ENCODE assay signal across 1 cellular context in the genomic region with DNA sequence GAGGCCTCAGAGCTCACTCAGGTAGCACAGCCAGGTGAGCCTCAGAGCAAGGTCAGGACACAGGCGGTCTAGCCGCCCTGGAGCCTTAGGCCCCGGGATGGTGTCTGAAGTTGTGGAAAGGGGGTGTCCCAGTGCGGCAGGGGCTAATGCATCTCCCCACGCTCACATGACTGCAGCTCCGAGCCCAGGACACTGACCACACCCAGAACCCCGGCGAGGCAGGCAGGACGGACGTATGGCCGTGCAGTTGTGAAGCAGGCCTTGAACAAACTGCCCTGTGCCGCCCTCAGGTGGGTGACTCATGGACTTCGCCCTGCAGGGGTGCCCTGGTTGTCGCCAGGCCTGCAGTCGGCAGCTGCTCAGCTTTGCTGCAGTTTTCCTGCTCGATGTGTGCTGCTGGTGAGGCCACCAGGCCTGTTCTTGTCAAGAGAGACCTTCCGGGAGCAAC.
TF ChIP-seq lines count a peak whose summit lies in the region.

No MANE protein-coding gene starts in this region.

TF ChIP-seq in HepG2, 621 proteins besides CTCF, POLR2A, EP300 and RAD21 (continued from another document and continues in another):
- TF ChIP-seq, protein P1, sequence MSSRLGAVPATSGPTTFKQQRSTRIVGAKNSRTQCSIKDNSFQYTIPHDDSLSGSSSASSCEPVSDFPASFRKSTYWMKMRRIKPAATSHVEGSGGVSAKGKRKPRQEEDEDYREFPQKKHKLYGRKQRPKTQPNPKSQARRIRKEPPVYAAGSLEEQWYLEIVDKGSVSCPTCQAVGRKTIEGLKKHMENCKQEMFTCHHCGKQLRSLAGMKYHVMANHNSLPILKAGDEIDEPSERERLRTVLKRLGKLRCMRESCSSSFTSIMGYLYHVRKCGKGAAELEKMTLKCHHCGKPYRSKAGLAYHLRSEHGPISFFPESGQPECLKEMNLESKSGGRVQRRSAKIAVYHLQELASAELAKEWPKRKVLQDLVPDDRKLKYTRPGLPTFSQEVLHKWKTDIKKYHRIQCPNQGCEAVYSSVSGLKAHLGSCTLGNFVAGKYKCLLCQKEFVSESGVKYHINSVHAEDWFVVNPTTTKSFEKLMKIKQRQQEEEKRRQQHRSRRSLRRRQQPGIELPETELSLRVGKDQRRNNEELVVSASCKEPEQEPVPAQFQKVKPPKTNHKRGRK (CRISPR knock-in tag; IDR thresholded peaks at IDR 0.05): no peak
- no peak for TF ChIP-seq ZNF724P (CRISPR knock-in tag; IDR thresholded peaks at IDR 0.05; ENCODE audit: borderline replicate concordance)
- peak; percentile 68; the same call in 1 of the 2 replicates for TF ChIP-seq ZNF598 (CRISPR knock-in tag; IDR thresholded peaks at IDR 0.05; ENCODE audit: borderline replicate concordance)
- TF ChIP-seq PPARG (CRISPR knock-in tag; conservative IDR thresholded peaks at IDR 0.05): 0 out of 2 replicates have a peak, but pooled peaks have one; percentile 13
- TF ChIP-seq ZNF782 (CRISPR knock-in tag; IDR thresholded peaks at IDR 0.05; ENCODE audit: borderline replicate concordance): no peak
- peak; percentile 77 for TF ChIP-seq GATAD1 (CRISPR knock-in tag; IDR thresholded peaks at IDR 0.05)
- TF ChIP-seq, protein P2, sequence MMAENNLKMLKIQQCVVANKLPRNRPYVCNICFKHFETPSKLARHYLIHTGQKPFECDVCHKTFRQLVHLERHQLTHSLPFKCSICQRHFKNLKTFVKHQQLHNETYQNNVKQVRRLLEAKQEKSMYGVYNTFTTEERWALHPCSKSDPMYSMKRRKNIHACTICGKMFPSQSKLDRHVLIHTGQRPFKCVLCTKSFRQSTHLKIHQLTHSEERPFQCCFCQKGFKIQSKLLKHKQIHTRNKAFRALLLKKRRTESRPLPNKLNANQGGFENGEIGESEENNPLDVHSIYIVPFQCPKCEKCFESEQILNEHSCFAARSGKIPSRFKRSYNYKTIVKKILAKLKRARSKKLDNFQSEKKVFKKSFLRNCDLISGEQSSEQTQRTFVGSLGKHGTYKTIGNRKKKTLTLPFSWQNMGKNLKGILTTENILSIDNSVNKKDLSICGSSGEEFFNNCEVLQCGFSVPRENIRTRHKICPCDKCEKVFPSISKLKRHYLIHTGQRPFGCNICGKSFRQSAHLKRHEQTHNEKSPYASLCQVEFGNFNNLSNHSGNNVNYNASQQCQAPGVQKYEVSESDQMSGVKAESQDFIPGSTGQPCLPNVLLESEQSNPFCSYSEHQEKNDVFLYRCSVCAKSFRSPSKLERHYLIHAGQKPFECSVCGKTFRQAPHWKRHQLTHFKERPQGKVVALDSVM (CRISPR knock-in tag; IDR thresholded peaks at IDR 0.05): no peak
- peak; percentile 82 for TF ChIP-seq ZNF501 (CRISPR knock-in tag; IDR thresholded peaks at IDR 0.05)
- no peak for TF ChIP-seq HOXA7 (CRISPR knock-in tag; IDR thresholded peaks at IDR 0.05)
- no peak for TF ChIP-seq SCMH1 (CRISPR knock-in tag; IDR thresholded peaks at IDR 0.05; ENCODE audit: borderline replicate concordance)
- TF ChIP-seq, protein P3, sequence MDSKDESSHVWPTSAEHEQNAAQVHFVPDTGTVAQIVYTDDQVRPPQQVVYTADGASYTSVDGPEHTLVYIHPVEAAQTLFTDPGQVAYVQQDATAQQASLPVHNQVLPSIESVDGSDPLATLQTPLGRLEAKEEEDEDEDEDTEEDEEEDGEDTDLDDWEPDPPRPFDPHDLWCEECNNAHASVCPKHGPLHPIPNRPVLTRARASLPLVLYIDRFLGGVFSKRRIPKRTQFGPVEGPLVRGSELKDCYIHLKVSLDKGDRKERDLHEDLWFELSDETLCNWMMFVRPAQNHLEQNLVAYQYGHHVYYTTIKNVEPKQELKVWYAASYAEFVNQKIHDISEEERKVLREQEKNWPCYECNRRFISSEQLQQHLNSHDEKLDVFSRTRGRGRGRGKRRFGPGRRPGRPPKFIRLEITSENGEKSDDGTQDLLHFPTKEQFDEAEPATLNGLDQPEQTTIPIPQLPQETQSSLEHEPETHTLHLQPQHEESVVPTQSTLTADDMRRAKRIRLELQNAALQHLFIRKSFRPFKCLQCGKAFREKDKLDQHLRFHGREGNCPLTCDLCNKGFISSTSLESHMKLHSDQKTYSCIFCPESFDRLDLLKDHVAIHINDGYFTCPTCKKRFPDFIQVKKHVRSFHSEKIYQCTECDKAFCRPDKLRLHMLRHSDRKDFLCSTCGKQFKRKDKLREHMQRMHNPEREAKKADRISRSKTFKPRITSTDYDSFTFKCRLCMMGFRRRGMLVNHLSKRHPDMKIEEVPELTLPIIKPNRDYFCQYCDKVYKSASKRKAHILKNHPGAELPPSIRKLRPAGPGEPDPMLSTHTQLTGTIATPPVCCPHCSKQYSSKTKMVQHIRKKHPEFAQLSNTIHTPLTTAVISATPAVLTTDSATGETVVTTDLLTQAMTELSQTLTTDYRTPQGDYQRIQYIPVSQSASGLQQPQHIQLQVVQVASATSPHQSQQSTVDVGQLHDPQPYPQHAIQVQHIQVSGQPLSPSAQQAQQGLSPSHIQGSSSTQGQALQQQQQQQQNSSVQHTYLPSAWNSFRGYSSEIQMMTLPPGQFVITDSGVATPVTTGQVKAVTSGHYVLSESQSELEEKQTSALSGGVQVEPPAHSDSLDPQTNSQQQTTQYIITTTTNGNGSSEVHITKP (CRISPR knock-in tag; IDR thresholded peaks at IDR 0.05; ENCODE audit: low read depth): 0 out of 2 replicates have a peak, but pooled peaks have one; percentile 15
- TF ChIP-seq ZNF460 (CRISPR knock-in tag; IDR thresholded peaks at IDR 0.05; ENCODE audit: borderline replicate concordance): no peak
- TF ChIP-seq TOE1 (CRISPR knock-in tag; IDR thresholded peaks at IDR 0.05): no peak
- no peak for TF ChIP-seq ZNF615 (CRISPR knock-in tag; IDR thresholded peaks at IDR 0.05; ENCODE audit: borderline replicate concordance)
- TF ChIP-seq NR2C2 (CRISPR knock-in tag; IDR thresholded peaks at IDR 0.05; ENCODE audit: borderline replicate concordance): no peak
- no peak for TF ChIP-seq MATR3 (CRISPR knock-in tag; IDR thresholded peaks at IDR 0.05)
- TF ChIP-seq, protein P4, sequence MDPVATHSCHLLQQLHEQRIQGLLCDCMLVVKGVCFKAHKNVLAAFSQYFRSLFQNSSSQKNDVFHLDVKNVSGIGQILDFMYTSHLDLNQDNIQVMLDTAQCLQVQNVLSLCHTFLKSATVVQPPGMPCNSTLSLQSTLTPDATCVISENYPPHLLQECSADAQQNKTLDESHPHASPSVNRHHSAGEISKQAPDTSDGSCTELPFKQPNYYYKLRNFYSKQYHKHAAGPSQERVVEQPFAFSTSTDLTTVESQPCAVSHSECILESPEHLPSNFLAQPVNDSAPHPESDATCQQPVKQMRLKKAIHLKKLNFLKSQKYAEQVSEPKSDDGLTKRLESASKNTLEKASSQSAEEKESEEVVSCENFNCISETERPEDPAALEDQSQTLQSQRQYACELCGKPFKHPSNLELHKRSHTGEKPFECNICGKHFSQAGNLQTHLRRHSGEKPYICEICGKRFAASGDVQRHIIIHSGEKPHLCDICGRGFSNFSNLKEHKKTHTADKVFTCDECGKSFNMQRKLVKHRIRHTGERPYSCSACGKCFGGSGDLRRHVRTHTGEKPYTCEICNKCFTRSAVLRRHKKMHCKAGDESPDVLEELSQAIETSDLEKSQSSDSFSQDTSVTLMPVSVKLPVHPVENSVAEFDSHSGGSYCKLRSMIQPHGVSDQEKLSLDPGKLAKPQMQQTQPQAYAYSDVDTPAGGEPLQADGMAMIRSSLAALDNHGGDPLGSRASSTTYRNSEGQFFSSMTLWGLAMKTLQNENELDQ (CRISPR knock-in tag; IDR thresholded peaks at IDR 0.05; ENCODE audit: borderline replicate concordance): no peak
- no peak for TF ChIP-seq GPN1 (CRISPR knock-in tag; IDR thresholded peaks at IDR 0.05; ENCODE audit: borderline replicate concordance)
- no peak; the same call in 1 of the 2 replicates for TF ChIP-seq ZNF605 (CRISPR knock-in tag; IDR thresholded peaks at IDR 0.05)
- TF ChIP-seq ESRRA (CRISPR knock-in tag; IDR thresholded peaks at IDR 0.05; ENCODE audit: low read depth): peak; percentile 82
- TF ChIP-seq FOXJ3 (CRISPR knock-in tag; IDR thresholded peaks at IDR 0.05; ENCODE audit: borderline replicate concordance): no peak
- TF ChIP-seq ZNF343 (CRISPR knock-in tag; IDR thresholded peaks at IDR 0.05): no peak
- TF ChIP-seq SETDB1 (CRISPR knock-in tag; IDR thresholded peaks at IDR 0.05; ENCODE audit: borderline replicate concordance): no peak
- TF ChIP-seq, protein P5, sequence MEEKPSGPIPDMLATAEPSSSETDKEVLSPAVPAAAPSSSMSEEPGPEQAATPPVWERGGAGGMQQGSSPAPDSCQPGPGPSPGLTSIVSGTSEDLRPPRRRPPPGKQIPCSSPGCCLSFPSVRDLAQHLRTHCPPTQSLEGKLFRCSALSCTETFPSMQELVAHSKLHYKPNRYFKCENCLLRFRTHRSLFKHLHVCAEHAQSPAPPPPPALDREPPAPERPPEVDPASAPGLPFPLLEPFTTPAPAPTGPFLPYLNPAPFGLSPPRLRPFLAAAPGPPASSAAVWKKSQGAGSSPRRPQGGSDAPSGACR (CRISPR knock-in tag; IDR thresholded peaks at IDR 0.05): peak; percentile 89
- no peak for TF ChIP-seq ZBTB3 (CRISPR knock-in tag; IDR thresholded peaks at IDR 0.05; ENCODE audit: borderline replicate concordance, low read depth)
- TF ChIP-seq SIX1 (CRISPR knock-in tag; IDR thresholded peaks at IDR 0.05; ENCODE audit: borderline replicate concordance): no peak
- no peak for TF ChIP-seq ZNF124 (CRISPR knock-in tag; IDR thresholded peaks at IDR 0.05)
- no peak for TF ChIP-seq MAFF (IDR thresholded peaks at IDR 0.05; ENCODE audit: low read depth, low read length)
- TF ChIP-seq, protein P6, sequence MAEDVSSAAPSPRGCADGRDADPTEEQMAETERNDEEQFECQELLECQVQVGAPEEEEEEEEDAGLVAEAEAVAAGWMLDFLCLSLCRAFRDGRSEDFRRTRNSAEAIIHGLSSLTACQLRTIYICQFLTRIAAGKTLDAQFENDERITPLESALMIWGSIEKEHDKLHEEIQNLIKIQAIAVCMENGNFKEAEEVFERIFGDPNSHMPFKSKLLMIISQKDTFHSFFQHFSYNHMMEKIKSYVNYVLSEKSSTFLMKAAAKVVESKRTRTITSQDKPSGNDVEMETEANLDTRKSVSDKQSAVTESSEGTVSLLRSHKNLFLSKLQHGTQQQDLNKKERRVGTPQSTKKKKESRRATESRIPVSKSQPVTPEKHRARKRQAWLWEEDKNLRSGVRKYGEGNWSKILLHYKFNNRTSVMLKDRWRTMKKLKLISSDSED (CRISPR knock-in tag; IDR thresholded peaks at IDR 0.05): no peak
- TF ChIP-seq SATB2 (CRISPR knock-in tag; IDR thresholded peaks at IDR 0.05): no peak
- no peak for TF ChIP-seq KLF15 (CRISPR knock-in tag; IDR thresholded peaks at IDR 0.05; ENCODE audit: borderline replicate concordance)
- TF ChIP-seq, protein P7, sequence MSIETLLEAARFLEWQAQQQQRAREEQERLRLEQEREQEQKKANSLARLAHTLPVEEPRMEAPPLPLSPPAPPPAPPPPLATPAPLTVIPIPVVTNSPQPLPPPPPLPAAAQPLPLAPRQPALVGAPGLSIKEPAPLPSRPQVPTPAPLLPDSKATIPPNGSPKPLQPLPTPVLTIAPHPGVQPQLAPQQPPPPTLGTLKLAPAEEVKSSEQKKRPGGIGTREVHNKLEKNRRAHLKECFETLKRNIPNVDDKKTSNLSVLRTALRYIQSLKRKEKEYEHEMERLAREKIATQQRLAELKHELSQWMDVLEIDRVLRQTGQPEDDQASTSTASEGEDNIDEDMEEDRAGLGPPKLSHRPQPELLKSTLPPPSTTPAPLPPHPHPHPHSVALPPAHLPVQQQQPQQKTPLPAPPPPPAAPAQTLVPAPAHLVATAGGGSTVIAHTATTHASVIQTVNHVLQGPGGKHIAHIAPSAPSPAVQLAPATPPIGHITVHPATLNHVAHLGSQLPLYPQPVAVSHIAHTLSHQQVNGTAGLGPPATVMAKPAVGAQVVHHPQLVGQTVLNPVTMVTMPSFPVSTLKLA (IDR thresholded peaks at IDR 0.05): no peak
- TF ChIP-seq ZNF747 (CRISPR knock-in tag; IDR thresholded peaks at IDR 0.05; ENCODE audit: borderline replicate concordance): no peak
- no peak for TF ChIP-seq NPAS2 (CRISPR knock-in tag; IDR thresholded peaks at IDR 0.05; ENCODE audit: borderline replicate concordance)
- no peak for TF ChIP-seq NCOA5 (CRISPR knock-in tag; IDR thresholded peaks at IDR 0.05)
- no peak for TF ChIP-seq ZNF850 (CRISPR knock-in tag; conservative IDR thresholded peaks at IDR 0.05)
- TF ChIP-seq, protein P8, sequence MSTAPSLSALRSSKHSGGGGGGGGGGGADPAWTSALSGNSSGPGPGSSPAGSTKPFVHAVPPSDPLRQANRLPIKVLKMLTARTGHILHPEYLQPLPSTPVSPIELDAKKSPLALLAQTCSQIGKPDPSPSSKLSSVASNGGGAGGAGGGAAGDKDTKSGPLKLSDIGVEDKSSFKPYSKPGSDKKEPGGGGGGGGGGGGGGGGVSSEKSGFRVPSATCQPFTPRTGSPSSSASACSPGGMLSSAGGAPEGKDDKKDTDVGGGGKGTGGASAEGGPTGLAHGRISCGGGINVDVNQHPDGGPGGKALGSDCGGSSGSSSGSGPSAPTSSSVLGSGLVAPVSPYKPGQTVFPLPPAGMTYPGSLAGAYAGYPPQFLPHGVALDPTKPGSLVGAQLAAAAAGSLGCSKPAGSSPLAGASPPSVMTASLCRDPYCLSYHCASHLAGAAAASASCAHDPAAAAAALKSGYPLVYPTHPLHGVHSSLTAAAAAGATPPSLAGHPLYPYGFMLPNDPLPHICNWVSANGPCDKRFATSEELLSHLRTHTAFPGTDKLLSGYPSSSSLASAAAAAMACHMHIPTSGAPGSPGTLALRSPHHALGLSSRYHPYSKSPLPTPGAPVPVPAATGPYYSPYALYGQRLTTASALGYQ (CRISPR knock-in tag; IDR thresholded peaks at IDR 0.05): no peak
- TF ChIP-seq ZNF143 (CRISPR knock-in tag; IDR thresholded peaks at IDR 0.05): no peak
- TF ChIP-seq, protein P9, sequence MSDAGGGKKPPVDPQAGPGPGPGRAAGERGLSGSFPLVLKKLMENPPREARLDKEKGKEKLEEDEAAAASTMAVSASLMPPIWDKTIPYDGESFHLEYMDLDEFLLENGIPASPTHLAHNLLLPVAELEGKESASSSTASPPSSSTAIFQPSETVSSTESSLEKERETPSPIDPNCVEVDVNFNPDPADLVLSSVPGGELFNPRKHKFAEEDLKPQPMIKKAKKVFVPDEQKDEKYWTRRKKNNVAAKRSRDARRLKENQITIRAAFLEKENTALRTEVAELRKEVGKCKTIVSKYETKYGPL (CRISPR knock-in tag; IDR thresholded peaks at IDR 0.05): no peak
- TF ChIP-seq RAD51 (IDR thresholded peaks at IDR 0.05; ENCODE audit: borderline replicate concordance): no peak
- no peak for TF ChIP-seq GABPA (IDR thresholded peaks at IDR 0.05; ENCODE audit: low read depth, low read length)
- peak; percentile 36 for TF ChIP-seq GABPA (CRISPR knock-in tag; IDR thresholded peaks at IDR 0.05; ENCODE audit: low read depth)
- TF ChIP-seq KAT2B (IDR thresholded peaks at IDR 0.05; ENCODE audit: borderline replicate concordance, low read depth, low read length): no peak
- TF ChIP-seq RARG (CRISPR knock-in tag; IDR thresholded peaks at IDR 0.05; ENCODE audit: low read depth): no peak
- TF ChIP-seq KLF6 (CRISPR knock-in tag; IDR thresholded peaks at IDR 0.05): no peak; the same call in 1 of the 2 replicates
- TF ChIP-seq, protein P10, sequence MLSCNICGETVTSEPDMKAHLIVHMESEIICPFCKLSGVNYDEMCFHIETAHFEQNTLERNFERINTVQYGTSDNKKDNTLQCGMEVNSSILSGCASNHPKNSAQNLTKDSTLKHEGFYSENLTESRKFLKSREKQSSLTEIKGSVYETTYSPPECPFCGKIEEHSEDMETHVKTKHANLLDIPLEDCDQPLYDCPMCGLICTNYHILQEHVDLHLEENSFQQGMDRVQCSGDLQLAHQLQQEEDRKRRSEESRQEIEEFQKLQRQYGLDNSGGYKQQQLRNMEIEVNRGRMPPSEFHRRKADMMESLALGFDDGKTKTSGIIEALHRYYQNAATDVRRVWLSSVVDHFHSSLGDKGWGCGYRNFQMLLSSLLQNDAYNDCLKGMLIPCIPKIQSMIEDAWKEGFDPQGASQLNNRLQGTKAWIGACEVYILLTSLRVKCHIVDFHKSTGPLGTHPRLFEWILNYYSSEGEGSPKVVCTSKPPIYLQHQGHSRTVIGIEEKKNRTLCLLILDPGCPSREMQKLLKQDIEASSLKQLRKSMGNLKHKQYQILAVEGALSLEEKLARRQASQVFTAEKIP (CRISPR knock-in tag; IDR thresholded peaks at IDR 0.05; ENCODE audit: borderline replicate concordance): no peak
